In genomic region chr5:141095263-141095641, GRCh38 we compare ENCODE assay signal across 14 cellular contexts. TPM values are rescaled to one million over a fixed set of nuclear protein-coding genes. Genes with fewer than 3 reads are reported as not detected.
DNase-seq lines count a peak whose midpoint lies in the region; ATAC-seq and TF ChIP-seq lines count a peak whose summit lies in the region.
"Had no signal": no experiment of that assay in that cellular context is flagged by ENCODE, and none has a peak within 500 bp of the region (broad histone marks: within the 10 kb centered on the region; RNA-seq: fewer than 3 reads in every experiment).

No MANE protein-coding gene starts in this region.

- DNase-seq in AG10803 (ENCODE audit: low read depth) (no peak), NT2/D1 (ENCODE audit: low read depth, low spot score) (no peak), esophagus muscularis mucosa (ENCODE audit: extremely low spot score) (no peak), neural progenitor cell (ENCODE audit: low spot score) (no peak), KBM-7 (no peak)
- DNase-seq: activated CD4-positive, alpha-beta T cell treated with anti-CD3 and anti-CD28 coated beads, Interleukin-2, amount 50 U/mL, for 4 hours; activated effector memory CD4-positive, alpha-beta T cell treated with anti-CD3 and anti-CD28 coated beads, Interleukin-2, amount 50 U/mL, for 16 hours; NK-92 treated with Interleukin-12 subunit alpha and Interleukin-12 subunit beta, amount 100 ng/mL, for 24 hours; T-cell had no signal

- peak overlapping the region; percentile 96 for H3K4me2 ChIP-seq in neural progenitor cell

- intact Hi-C loops in esophagus muscularis mucosa (cut with DNase I), result no loop called here

- peak overlapping the region; percentile 99 for H2AFZ ChIP-seq in neural progenitor cell (replicated peaks)

- H3K36me3 ChIP-seq in NT2/D1 (ENCODE audit: insufficient read depth, insufficient read length, low read length) (peaks cover 13% of the 10 kb centered on the region), esophagus muscularis mucosa (no peaks in the 10 kb centered on the region), neural progenitor cell (peaks cover 42% of the 10 kb centered on the region)

- peaks cover 8% of the 10 kb centered on the region for H3F3A ChIP-seq in neural progenitor cell (ENCODE audit: low read depth)

- H3K79me2 ChIP-seq in neural progenitor cell (ENCODE audit: low read depth), result peaks cover 46% of the 10 kb centered on the region

- H3K36me3 Mint-ChIP-seq in neural progenitor cell, result peaks cover 38% of the 10 kb centered on the region

- ATAC-seq in GM19328 (IDR thresholded peaks at IDR 0.05; ENCODE audit: unreplicated experiment), result no peak
- no peak for ATAC-seq in HG02885 (IDR thresholded peaks at IDR 0.05; ENCODE audit: poor library complexity, unreplicated experiment)
- ATAC-seq in GM18873 (IDR thresholded peaks at IDR 0.05; ENCODE audit: low FRiP score, unreplicated experiment), result no peak
- ATAC-seq: T-cell had no signal

- H3K27me3 ChIP-seq in NT2/D1 (ENCODE audit: insufficient read depth, insufficient read length), result no peaks in the 10 kb centered on the region
- peaks cover 0 to 56% (median 0%) of the 10 kb centered on the region in 4 donors for H3K27me3 ChIP-seq in esophagus muscularis mucosa
- H3K27me3 ChIP-seq in neural progenitor cell, result no peaks in the 10 kb centered on the region

- TF ChIP-seq CTCF in AG10803 (conservative IDR thresholded peaks at IDR 0.05; ENCODE audit: low read length) (no peak), esophagus muscularis mucosa (IDR thresholded peaks at IDR 0.05) (no peak), neural progenitor cell (IDR thresholded peaks at IDR 0.05) (no peak)

- in situ Hi-C loops in KBM-7 (cut with MboI; ENCODE audit: low pct_unique_long_range_greater_than_20kb, low sequenced_read_pairs), result no loop called here

- H3K4me1 Mint-ChIP-seq in neural progenitor cell, result no peaks in the 10 kb centered on the region

- H3K9ac ChIP-seq in NT2/D1 (ENCODE audit: insufficient read length, low read depth), result peak overlapping the region; percentile 86
- no peak overlapping the region for H3K9ac ChIP-seq in neural progenitor cell

- H3K27ac ChIP-seq in esophagus muscularis mucosa (replicated peaks in 1 of 4) (no peak overlapping the region), neural progenitor cell (no peak overlapping the region)

- WGBS in esophagus muscularis mucosa, result 46% methylated on average over 12 of the region's 12 CpGs

- H3K27ac Mint-ChIP-seq in neural progenitor cell, result peak overlapping the region; percentile 99
- H3K27ac Mint-ChIP-seq: T-cell had no signal

- H3K4me1 ChIP-seq in NT2/D1 (ENCODE audit: insufficient read depth, insufficient read length), result no peaks in the 10 kb centered on the region
- no peaks in the 10 kb centered on the region for H3K4me1 ChIP-seq in esophagus muscularis mucosa
- no peaks in the 10 kb centered on the region for H3K4me1 ChIP-seq in neural progenitor cell

- H4K20me1 ChIP-seq in neural progenitor cell (ENCODE audit: low read depth), result no peaks in the 10 kb centered on the region

- TF ChIP-seq POLR2A in esophagus muscularis mucosa (IDR thresholded peaks at IDR 0.05; ENCODE audit: low read depth), result no peak

- TF ChIP-seq EP300 in esophagus muscularis mucosa (IDR thresholded peaks at IDR 0.05), result no peak

- H3K4me3 ChIP-seq in AG10803 (ENCODE audit: low read length), result peak overlapping the region; percentile 57
- H3K4me3 ChIP-seq in NT2/D1 (ENCODE audit: insufficient read length, low read depth), result peak overlapping the region; percentile 69
- H3K4me3 ChIP-seq in esophagus muscularis mucosa, result peak overlapping the region in 3 of 4 donors; percentile 32 to 48 (median 32)
- H3K4me3 ChIP-seq in neural progenitor cell, result peak overlapping the region; percentile 91

- H3K27me3 Mint-ChIP-seq in neural progenitor cell (ENCODE audit: insufficient read depth, low read depth), result no peaks in the 10 kb centered on the region

- peaks cover 14% of the 10 kb centered on the region for H3K9me3 ChIP-seq in NT2/D1 (ENCODE audit: insufficient read depth, low read length)
- H3K9me3 ChIP-seq in esophagus muscularis mucosa, result peaks cover 0 to 82% (median 75%) of the 10 kb centered on the region in 4 donors
- peaks cover 43% of the 10 kb centered on the region for H3K9me3 ChIP-seq in neural progenitor cell (ENCODE audit: low read depth)

- peak overlapping the region; percentile 97 for H3K4me3 Mint-ChIP-seq in neural progenitor cell

- H3K9me3 Mint-ChIP-seq in neural progenitor cell, result peaks cover 46% of the 10 kb centered on the region

RNA-seq across cellular contexts. Expression of gene PCDHB2, which starts 0.8 kb away (rescaled TPM):
- total RNA-seq in esophagus muscularis mucosa (1 to 10 TPM; 2.1 to 3.2 (median 2.8) TPM), neural progenitor cell (ENCODE audit: low replicate concordance) (34.2 and 48.4 TPM in 2 replicates)

RNA-seq across cellular contexts. Expression of gene PCDHB3, which starts 5.0 kb away (rescaled TPM):
- total RNA-seq in esophagus muscularis mucosa (1 to 10 TPM in 3 of 4 donors, under 1 TPM in 1; 0.83 to 2.3 (median 1.2) TPM), neural progenitor cell (ENCODE audit: low replicate concordance) (5.6 and 6.7 TPM in 2 replicates)

RNA-seq across cellular contexts. Expression of gene PCDHB4, which starts 26.4 kb away (rescaled TPM):
- 1 to 10 TPM; 1.2 to 5.1 (median 3.8) TPM for total RNA-seq in esophagus muscularis mucosa
- total RNA-seq in neural progenitor cell (ENCODE audit: low replicate concordance), result 1.9 and 2.3 TPM in 2 replicates
- total RNA-seq: T-cell had no signal

RNA-seq across cellular contexts. Expression of gene PCDHB5, which starts 39.8 kb away (rescaled TPM):
- total RNA-seq in esophagus muscularis mucosa, result 1 to 10 TPM; 3.6 to 7.4 (median 4.0) TPM
- 11.9 and 15.2 TPM in 2 replicates for total RNA-seq in neural progenitor cell (ENCODE audit: low replicate concordance)

RNA-seq across cellular contexts. Expression of gene PCDHB1, which starts 44.1 kb away (rescaled TPM):
- total RNA-seq in esophagus muscularis mucosa (not detected), neural progenitor cell (ENCODE audit: low replicate concordance) (0.03 and 0.07 TPM in 2 replicates)
- total RNA-seq: lower leg skin, pulmonary artery endothelial cell, T-cell had no signal

Comparison
In these comparisons a context has a peak if more than half of its experiments do, and no peak if none do; other contexts are left out.
1. H3K4me3 ChIP-seq: peak in every context shown above with its lines; median percentile 91 in neural progenitor cell; 69 in NT2/D1; 57 in AG10803; 32 in esophagus muscularis mucosa.